ENCODE assay signal across 20 cellular contexts in the genomic region with DNA sequence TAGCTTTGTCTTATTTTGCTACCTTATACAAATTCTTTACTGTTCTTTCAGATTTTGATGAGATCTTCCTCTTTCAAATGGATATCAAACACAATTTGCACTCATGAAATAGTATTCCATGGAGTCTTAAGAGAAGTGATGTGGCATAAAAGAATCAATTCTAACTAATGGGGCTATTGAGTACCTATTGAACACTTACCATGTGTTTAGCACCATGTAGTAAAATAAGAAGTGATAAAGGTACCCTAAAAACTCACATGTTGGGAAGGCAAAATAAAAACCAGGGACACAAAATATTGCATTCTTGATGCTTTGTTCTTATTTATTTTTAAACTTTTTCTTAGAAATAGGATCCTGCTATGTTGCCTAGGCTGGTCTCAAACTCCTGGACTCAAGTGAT. TPM values are rescaled to one million over a fixed set of nuclear protein-coding genes. Genes with fewer than 3 reads are reported as not detected.
DNase-seq lines count a peak whose midpoint lies in the region; ATAC-seq and TF ChIP-seq lines count a peak whose summit lies in the region.
"Had no signal": no experiment of that assay in that cellular context is flagged by ENCODE, and none has a peak within 500 bp of the region (broad histone marks: within the 10 kb centered on the region; RNA-seq: fewer than 3 reads in every experiment).

No MANE protein-coding gene starts in this region.

- peak overlapping the region in 1 of 2 experiments; percentile 76 for H2BK12ac ChIP-seq in mesenchymal stem cell (ENCODE audit: low read length in 2 of 2)

- H3K4me3 ChIP-seq in HUES48 (ENCODE audit: low read depth, low read length), result no peak overlapping the region
- H3K4me3 ChIP-seq in dorsolateral prefrontal cortex, result no peak overlapping the region
- H3K4me3 ChIP-seq in mesenchymal stem cell (ENCODE audit: insufficient read depth in 1 of 2, low read depth in 1 of 2, low read length in 2 of 2), result no peak overlapping the region
- H3K4me3 ChIP-seq in thoracic aorta, result no peak overlapping the region
- H3K4me3 ChIP-seq: GM12878, tibial nerve had no signal

- H3K36me3 ChIP-seq in HUES48 (ENCODE audit: control insufficient read depth, insufficient read depth, low read length), result no peaks in the 10 kb centered on the region
- no peaks in the 10 kb centered on the region for H3K36me3 ChIP-seq in mesenchymal stem cell (ENCODE audit: control insufficient read depth in 1 of 2, insufficient read depth in 2 of 2, low read depth in 1 of 2, low read length in 2 of 2)
- no peaks in the 10 kb centered on the region for H3K36me3 ChIP-seq in thoracic aorta
- H3K36me3 ChIP-seq: brain microvascular endothelial cell, tibial nerve had no signal

- intact Hi-C loops in dorsolateral prefrontal cortex (cut with DNase I), result no loop called here

- H2AFZ ChIP-seq in mesenchymal stem cell (ENCODE audit: low read depth, low read length), result no peak overlapping the region

- H4K8ac ChIP-seq in mesenchymal stem cell (ENCODE audit: low read length), result no peak overlapping the region

- no peak overlapping the region for H3K4me2 ChIP-seq in mesenchymal stem cell (ENCODE audit: low read length, poor library complexity, severe bottlenecking)
- H3K4me2 ChIP-seq: SK-N-SH had no signal

- ATAC-seq in thoracic aorta (ENCODE audit: insufficient number of reproducible peaks, low FRiP score, low read depth) (no peak), GM19324 (IDR thresholded peaks at IDR 0.05; ENCODE audit: low FRiP score, unreplicated experiment) (no peak)
- ATAC-seq: foreskin keratinocyte, GM12878, Panc1 had no signal

- no peak overlapping the region for H3K14ac ChIP-seq in mesenchymal stem cell (ENCODE audit: low read length in 2 of 2)

- no peak overlapping the region for H2AK5ac ChIP-seq in mesenchymal stem cell (ENCODE audit: low read length, severe bottlenecking)

- no peak overlapping the region for H4K91ac ChIP-seq in mesenchymal stem cell (ENCODE audit: low read length)

- H3K27ac ChIP-seq in HUES48 (ENCODE audit: low read depth, low read length) (peak overlapping the region; percentile 63), dorsolateral prefrontal cortex (peak overlapping the region in 36 of 59 donors; percentile 1 to 79 (median 48)), mesenchymal stem cell (ENCODE audit: low read length, poor library complexity, severe bottlenecking) (no peak overlapping the region), thoracic aorta (peak overlapping the region; percentile 62 to 65)
- H3K27ac ChIP-seq: foreskin keratinocyte had no signal

- H3K9me3 ChIP-seq in HUES48 (ENCODE audit: control insufficient read depth, insufficient read depth, low read length), result no peaks in the 10 kb centered on the region
- no peaks in the 10 kb centered on the region for H3K9me3 ChIP-seq in mesenchymal stem cell (ENCODE audit: control insufficient read depth, low read length)
- no peaks in the 10 kb centered on the region for H3K9me3 ChIP-seq in thoracic aorta
- H3K9me3 ChIP-seq: SK-N-SH, tibial nerve had no signal

- DNase-seq in dorsolateral prefrontal cortex, result no peak
- no peak for DNase-seq in mesenchymal stem cell
- no peak for DNase-seq in thoracic aorta (ENCODE audit: low spot score)
- no peak for DNase-seq in stimulated activated naive CD4-positive, alpha-beta T cell treated with Interleukin-2 at 50 U/mL for 16 hours (lab: John Stamatoyannopoulos, UW)
- DNase-seq in ureter (ENCODE audit: low spot score), result no peak
- DNase-seq: activated CD4-positive, alpha-beta T cell treated with anti-CD3 and anti-CD28 coated beads, Interleukin-2, amount 50 U/mL, for 48 hours; activated effector memory CD4-positive, alpha-beta T cell treated with Interleukin-2 at 50 U/mL for 16 hours; brain microvascular endothelial cell; foreskin keratinocyte; Kasumi-1; kidney; NCI-H1048; NCI-H1930; NCI-H226; SK-N-SH had no signal

- no peak overlapping the region for H3K18ac ChIP-seq in mesenchymal stem cell (ENCODE audit: low read depth in 1 of 2, low read length in 2 of 2)

- no peak overlapping the region for H2BK120ac ChIP-seq in mesenchymal stem cell (ENCODE audit: low read depth, low read length)

- H3K23ac ChIP-seq in mesenchymal stem cell (ENCODE audit: low read length in 2 of 2), result no peak overlapping the region

- H3K4me1 ChIP-seq in HUES48 (ENCODE audit: control insufficient read depth, insufficient read depth, low read length) (peaks cover 46% of the 10 kb centered on the region), mesenchymal stem cell (ENCODE audit: control insufficient read depth, insufficient read depth, low read depth, low read length) (peaks cover 11% of the 10 kb centered on the region), thoracic aorta (ENCODE audit: control insufficient read depth in 1 of 2, low read depth in 2 of 2) (peaks cover 68 to 88% of the 10 kb centered on the region in 2 donors)

- TF ChIP-seq CTCF in dorsolateral prefrontal cortex (IDR thresholded peaks at IDR 0.05 in 54 of 56, conservative IDR thresholded peaks at IDR 0.05 in 2 of 56; ENCODE audit: low read depth in 1 of 56, partially characterized antibody in 56 of 56), result no peak
- no peak for TF ChIP-seq CTCF in thoracic aorta (IDR thresholded peaks at IDR 0.05)

- peaks cover 31% of the 10 kb centered on the region for H3K79me1 ChIP-seq in mesenchymal stem cell (replicated peaks; ENCODE audit: low read length, poor library complexity, severe bottlenecking)

- H3K4ac ChIP-seq in mesenchymal stem cell (ENCODE audit: low read depth in 1 of 2, low read length in 2 of 2), result no peak overlapping the region

- no peak overlapping the region for H3K9ac ChIP-seq in HUES48 (ENCODE audit: low read depth, low read length)
- H3K9ac ChIP-seq in mesenchymal stem cell (ENCODE audit: low read length), result peak overlapping the region; percentile 92
- H3K9ac ChIP-seq: SK-N-SH had no signal

- no peak overlapping the region for H2BK15ac ChIP-seq in mesenchymal stem cell (ENCODE audit: low read depth, poor library complexity, severe bottlenecking)

- no peaks in the 10 kb centered on the region for H3K27me3 ChIP-seq in HUES48 (ENCODE audit: control insufficient read depth, insufficient read depth, low read length)
- H3K27me3 ChIP-seq in dorsolateral prefrontal cortex, result no peaks in the 10 kb centered on the region
- H3K27me3 ChIP-seq in mesenchymal stem cell (ENCODE audit: control insufficient read depth in 1 of 2, insufficient read depth in 1 of 2, low read length in 2 of 2), result no peaks in the 10 kb centered on the region
- H3K27me3 ChIP-seq in thoracic aorta (replicated peaks; ENCODE audit: insufficient read depth), result no peaks in the 10 kb centered on the region
- H3K27me3 ChIP-seq: brain microvascular endothelial cell, foreskin keratinocyte, tibial nerve had no signal

- H2BK5ac ChIP-seq in mesenchymal stem cell (ENCODE audit: low read depth, low read length, poor library complexity, severe bottlenecking), result no peak overlapping the region

RNA-seq across cellular contexts. Expression of a gene that starts 56.2 kb away (rescaled TPM):
- total RNA-seq in dorsolateral prefrontal cortex, result 10 to 100 TPM; 29.7 to 89.7 (median 51.6) TPM
- 34.7 TPM for polyA plus RNA-seq in mesenchymal stem cell (2013, experiment 1 of 2)
- 33.3 TPM for polyA plus RNA-seq in mesenchymal stem cell (2013, experiment 2 of 2)
- total RNA-seq in thoracic aorta, result 10 to 100 TPM; 79.3 to 98.0 TPM
- 57.7 TPM for total RNA-seq in ureter
